8 cellular contexts compared by ENCODE assay signal in the genomic region with DNA sequence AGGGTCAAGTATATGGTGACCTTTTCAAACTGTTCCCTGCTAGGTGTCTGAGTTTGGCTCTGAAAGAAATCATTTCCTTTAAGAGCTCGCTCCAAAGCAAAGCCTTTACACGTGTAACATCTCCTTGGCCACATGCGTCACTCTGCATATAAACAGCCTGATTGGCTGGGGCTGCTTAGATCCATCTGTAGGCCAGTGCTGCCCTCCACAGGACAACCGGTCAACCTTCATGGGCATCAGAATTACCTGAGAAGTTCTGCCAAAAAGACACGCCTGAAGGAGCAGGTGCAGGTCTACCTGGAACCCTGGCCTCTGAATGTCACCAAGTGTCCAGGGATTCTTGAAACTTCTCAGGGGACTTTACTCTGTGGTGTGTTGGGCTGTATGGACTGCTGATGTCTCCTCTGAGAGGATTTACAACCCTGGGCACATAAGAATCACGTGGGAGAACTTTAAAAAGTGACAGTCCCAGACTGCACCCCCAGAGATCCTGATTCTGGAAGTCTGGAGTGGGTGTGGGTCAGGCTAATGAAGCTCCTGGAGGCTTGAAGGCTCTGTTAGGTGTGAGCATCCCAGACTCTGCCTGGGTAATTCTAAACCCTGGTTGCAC.
DNase-seq lines count a peak whose midpoint lies in the region; ATAC-seq, FAIRE-seq and TF ChIP-seq lines count a peak whose summit lies in the region.

No MANE protein-coding gene starts in this region.

- no peaks in the 10 kb centered on the region for H3K36me3 ChIP-seq in kidney (ENCODE audit: control insufficient read depth in 1 of 2, insufficient read depth in 2 of 2, low read length in 2 of 2)

- CTCF ChIA-PET in AG04450 (lab: Charles Lee), result interaction anchor here (0.6 to 5.1 kb wide), 12 partner anchors 9 to 689 kb away, joined by 3 to 187 read pairs (median 4); partner anchors contain the start of gene GADD45G

- H3K9ac ChIP-seq in kidney (ENCODE audit: low read length in 2 of 2), result no peak overlapping the region

- no peaks in the 10 kb centered on the region for H3K27me3 ChIP-seq in AG04450 (ENCODE audit: control insufficient read depth, insufficient read depth, low read length)

- no peak overlapping the region for H3K4me3 ChIP-seq in AG04450 (ENCODE audit: low read depth, low read length)
- H3K4me3 ChIP-seq in kidney (ENCODE audit: low read length in 2 of 2), result no peak overlapping the region

- FAIRE-seq in kidney (lab: Jason Lieb, UNC), result peak; percentile 96

- DNase-seq in AG04450 (ENCODE audit: low read depth, low spot score) (peak; percentile 55), NCI-H2171 (lab: John Stamatoyannopoulos, UW) (peak; percentile 65), kidney (peak; percentile 91)
- DNase-seq in activated CD4-positive, CD25-positive, alpha-beta regulatory T cell treated with anti-CD3 and anti-CD28 coated beads, Interleukin-2, amount 50 U/mL, for 16 hours (ENCODE audit: low read depth, low spot score), result peak; percentile 45
- DNase-seq in central memory CD4-positive, alpha-beta T cell, result peak; percentile 76
- peak; percentile 81 for DNase-seq in stimulated activated CD4-positive, alpha-beta T cell treated with anti-CD3 and anti-CD28 coated beads, Interleukin-1b, Interleukin-23, amount 100 ng/mL, for 48 hours

- TF ChIP-seq CTCF in AG04450 (IDR thresholded peaks at IDR 0.05; ENCODE audit: low read depth, low read length) (peak; percentile 73), kidney (IDR thresholded peaks at IDR 0.05; ENCODE audit: borderline replicate concordance, extremely low read depth, insufficient read depth) (peak; percentile 86)

- intact Hi-C loops in kidney (cut with DNase I), result no loop called here

- H3K27ac ChIP-seq in AG04450 (ENCODE audit: low read depth, low read length), result no peak overlapping the region
- no peak overlapping the region for H3K27ac ChIP-seq in kidney (ENCODE audit: low read depth in 2 of 2, low read length in 2 of 2)

- H3K9me3 ChIP-seq in AG04450 (ENCODE audit: control insufficient read depth, insufficient read depth, low read length), result no peaks in the 10 kb centered on the region
- no peaks in the 10 kb centered on the region for H3K9me3 ChIP-seq in kidney (ENCODE audit: control insufficient read depth in 1 of 2, low read length in 2 of 2)

- peaks cover 5% of the 10 kb centered on the region in 2 donors for H3K4me1 ChIP-seq in kidney (ENCODE audit: control insufficient read depth in 1 of 2, insufficient read depth in 1 of 2, low read depth in 1 of 2, low read length in 2 of 2)

- ATAC-seq in GM18868 (IDR thresholded peaks at IDR 0.05; ENCODE audit: unreplicated experiment) (peak; percentile 99), HG03108 (IDR thresholded peaks at IDR 0.05; ENCODE audit: unreplicated experiment) (peak; percentile 86)

- POLR2A ChIA-PET in AG04450 (lab: Yijun Ruan, JAX), result no interaction called here
